20 cellular contexts compared by ENCODE assay signal in genomic region chr17:42055496-42055895, GRCh38. TPM values are rescaled to one million over a fixed set of nuclear protein-coding genes. Genes with fewer than 3 reads are reported as not detected.
DNase-seq lines count a peak whose midpoint lies in the region; ATAC-seq, FAIRE-seq and TF ChIP-seq lines count a peak whose summit lies in the region.
"Had no signal": no experiment of that assay in that cellular context is flagged by ENCODE, and none has a peak within 500 bp of the region (broad histone marks: within the 10 kb centered on the region; RNA-seq: fewer than 3 reads in every experiment).

No MANE protein-coding gene starts in this region.

- ATAC-seq in sciatic nerve (no peak), HG03196 (IDR thresholded peaks at IDR 0.05; ENCODE audit: unreplicated experiment) (no peak)
- ATAC-seq: T-cell had no signal

- intact Hi-C loops in sciatic nerve (cut with DNase I) = no loop called here

- DNase-seq in EH (ENCODE audit: low read depth) = peak; percentile 29
- peak; percentile 54 for DNase-seq in H54 (ENCODE audit: insufficient read length, low spot score)
- DNase-seq in SW480 (ENCODE audit: low spot score) = peak; percentile 65
- DNase-seq in kidney tubule cell (ENCODE audit: low spot score) = peak; percentile 28
- no peak for DNase-seq in sciatic nerve (ENCODE audit: low spot score)
- DNase-seq in activated gamma-delta T cell (lab: John Stamatoyannopoulos, UW) = no peak
- DNase-seq: activated CD4-positive, alpha-beta memory T cell treated with anti-CD3 and anti-CD28 coated beads, Interleukin-2, amount 10 ng/mL, durations not matched to agents 7 days and 5 days; activated naive CD8-positive, alpha-beta T cell treated with anti-CD3 and anti-CD28 coated beads, Interleukin-2, amount 10 ng/mL, durations not matched to agents 7 days and 5 days; AML-193; brain microvascular endothelial cell; Caco-2; mammary epithelial cell; NCI-H2029; T-cell; trophoblast cell had no signal

- no peak for TF ChIP-seq POLR2A in H54 (IDR thresholded peaks at IDR 0.05; ENCODE audit: low read depth, low read length)

- FAIRE-seq in H54 (lab: Jason Lieb, UNC) = no peak
- FAIRE-seq: colon, G401.6, keratinocyte had no signal

RNA-seq across cellular contexts. Expression of gene C17orf113, which starts 5.1 kb away (rescaled TPM):
- 2.9 TPM for total RNA-seq in sciatic nerve

RNA-seq across cellular contexts. Expression of gene NKIRAS2, which starts 35.6 kb away (rescaled TPM):
- total RNA-seq in sciatic nerve = 18.9 TPM

RNA-seq across cellular contexts. Expression of gene DNAJC7, which starts 38.3 kb away (rescaled TPM):
- 95.0 TPM for total RNA-seq in sciatic nerve

RNA-seq across cellular contexts. Expression of gene ZNF385C, which starts 42.8 kb away (rescaled TPM):
- 3.0 TPM for total RNA-seq in sciatic nerve
- total RNA-seq: activated CD4-positive, alpha-beta memory T cell treated with anti-CD3 and anti-CD28 coated beads, Interleukin-2, amount 10 ng/mL, durations not matched to agents 7 days and 5 days; osteoblast had no signal

RNA-seq across cellular contexts. Expression of gene DHX58, which starts 57.0 kb away (rescaled TPM):
- total RNA-seq in sciatic nerve = 24.8 TPM

Comparison
In these comparisons a context has a peak if more than half of its experiments do, and no peak if none do; other contexts are left out.
1. DNase-seq: peak in EH (single experiment), H54 (single experiment), SW480 (single experiment) and kidney tubule cell (single experiment); none in sciatic nerve (single experiment) and activated gamma-delta T cell (single experiment).